19 cellular contexts compared by ENCODE assay signal in genomic region chr13:24694907-24695306, GRCh38. TPM values are rescaled to one million over a fixed set of nuclear protein-coding genes. Genes with fewer than 3 reads are reported as not detected.
DNase-seq lines count a peak whose midpoint lies in the region; TF ChIP-seq lines count a peak whose summit lies in the region.
"Had no signal": no experiment of that assay in that cellular context is flagged by ENCODE, and none has a peak within 500 bp of the region (broad histone marks: within the 10 kb centered on the region; RNA-seq: fewer than 3 reads in every experiment).

No MANE protein-coding gene starts in this region.

- dilution Hi-C loops in mammary epithelial cell (cut with HindIII; ENCODE audit: low sequenced_read_pairs): no loop called here

- H2AFZ ChIP-seq in mammary epithelial cell (ENCODE audit: low read depth, low read length): peak overlapping the region; percentile 16
- H2AFZ ChIP-seq in OCI-LY7 (ENCODE audit: low read length): peak overlapping the region; percentile 58; the same call in 1 of the 2 replicates

- H3K4me1 ChIP-seq in mammary epithelial cell (ENCODE audit: insufficient read depth, low read length): no peaks in the 10 kb centered on the region
- no peaks in the 10 kb centered on the region for H3K4me1 ChIP-seq in breast epithelium
- no peaks in the 10 kb centered on the region for H3K4me1 ChIP-seq in OCI-LY7 (ENCODE audit: insufficient read depth, low read length, poor library complexity, severe bottlenecking)

- CTCF ChIA-PET in mammary epithelial cell (lab: Charles Lee; ENCODE audit: low non-redundant PET) (no interaction called here), OCI-LY7 (lab: Charles Lee; ENCODE audit: unreplicated experiment) (no interaction called here)

- H3K9ac ChIP-seq in mammary epithelial cell (ENCODE audit: insufficient read depth, low read length): no peak overlapping the region

- H3K79me2 ChIP-seq in mammary epithelial cell (ENCODE audit: insufficient read depth, low read length) (no peaks in the 10 kb centered on the region), OCI-LY7 (ENCODE audit: insufficient read depth, low read depth, low read length) (no peaks in the 10 kb centered on the region)

- TF ChIP-seq CTCF in mammary epithelial cell (conservative IDR thresholded peaks at IDR 0.05 in 1 of 2, IDR thresholded peaks at IDR 0.05 in 1 of 2; ENCODE audit: extremely low read depth in 1 of 2, insufficient read depth in 1 of 2, low read depth in 1 of 2, low read length in 2 of 2) (no peak), breast epithelium (IDR thresholded peaks at IDR 0.05) (no peak), OCI-LY7 (conservative IDR thresholded peaks at IDR 0.05; ENCODE audit: low read length) (no peak), epithelial cell of esophagus (IDR thresholded peaks at IDR 0.05; ENCODE audit: insufficient read depth, low read depth, low read length, missing control alignments) (no peak)

- H3K27ac ChIP-seq in mammary epithelial cell (ENCODE audit: insufficient read depth, low read depth, low read length) (no peak overlapping the region), breast epithelium (no peak overlapping the region), OCI-LY7 (ENCODE audit: low read depth, low read length, poor library complexity, severe bottlenecking) (no peak overlapping the region)

- H3K36me3 ChIP-seq in mammary epithelial cell (ENCODE audit: insufficient read depth, low read length) (no peaks in the 10 kb centered on the region), breast epithelium (no peaks in the 10 kb centered on the region), OCI-LY7 (ENCODE audit: insufficient read depth, low read length) (no peaks in the 10 kb centered on the region)

- no peaks in the 10 kb centered on the region for H3K9me2 ChIP-seq in OCI-LY7 (ENCODE audit: insufficient read depth, low read length)

- H3K4me2 ChIP-seq in mammary epithelial cell (ENCODE audit: insufficient read depth, low read depth, low read length) (no peak overlapping the region), OCI-LY7 (ENCODE audit: low read length) (no peak overlapping the region)

- H3K9me3 ChIP-seq in mammary epithelial cell (replicated peaks; ENCODE audit: insufficient read depth, low read length) (no peaks in the 10 kb centered on the region), breast epithelium (no peaks in the 10 kb centered on the region), OCI-LY7 (ENCODE audit: low read length) (no peaks in the 10 kb centered on the region)

- no peak for DNase-seq in mammary epithelial cell
- no peak for DNase-seq in breast epithelium (ENCODE audit: low spot score in 2 of 2)
- no peak for DNase-seq in OCI-LY7 (ENCODE audit: low spot score)
- DNase-seq in epithelial cell of esophagus (ENCODE audit: low read depth): peak; percentile 59
- no peak for DNase-seq in NCI-H1048 (lab: John Stamatoyannopoulos, UW)
- no peak for DNase-seq in posterior vena cava (ENCODE audit: low spot score)
- no peak for DNase-seq in hepatic stellate cell (ENCODE audit: low spot score)
- DNase-seq: DMS153, GDM1, GOT3, NCI-H1092 treated with DMSO at 0.1 percent for 48 hours, NCI-H187, NCI-H2081 treated with DMSO at 0.1 percent for 48 hours, NCI-H345, NCI-H748 treated with DMSO at 0.1 percent for 48 hours, SHP77 treated with DMSO at 0.1 percent for 48 hours had no signal

- 70% methylated on average over 8 of the region's 12 CpGs for WGBS in mammary epithelial cell (ENCODE audit: low coverage, missing lambda C conversion rate)

- intact Hi-C loops in mammary epithelial cell (cut with micrococcal nuclease): loop anchor here (1.0 to 2.0 kb wide), 2 partner anchors 34 to 273 kb away; no protein-coding TSS in a partner anchor
- intact Hi-C loops in breast epithelium (cut with DNase I; ENCODE audit: low total_unique reads): no loop called here
- intact Hi-C loops in OCI-LY7 (cut with micrococcal nuclease; ENCODE audit: unreplicated experiment): loop anchor here (1.0 kb wide), 1 partner anchor 33 kb away; no protein-coding TSS in a partner anchor
- intact Hi-C loops in posterior vena cava (cut with DNase I): loop anchor here in 1 of 2 donors (5.0 kb wide), 1 partner anchor 1912 kb away; no protein-coding TSS in a partner anchor

- H3K27me3 ChIP-seq in mammary epithelial cell (ENCODE audit: insufficient read depth, low read length): no peaks in the 10 kb centered on the region
- peaks cover 0 to 3% of the 10 kb centered on the region in 2 donors for H3K27me3 ChIP-seq in breast epithelium

- H3K4me3 ChIP-seq in mammary epithelial cell (replicated peaks in 1 of 3; ENCODE audit: insufficient read depth in 1 of 3, low read depth in 2 of 3, low read length in 3 of 3) (no peak overlapping the region), breast epithelium (no peak overlapping the region), OCI-LY7 (ENCODE audit: low read depth, low read length, poor library complexity, severe bottlenecking) (no peak overlapping the region), epithelial cell of esophagus (ENCODE audit: low read length) (no peak overlapping the region)
- H3K4me3 ChIP-seq: GM12878 had no signal

- in situ Hi-C loops in mammary epithelial cell (cut with MboI; ENCODE audit: low sequenced_read_pairs in 2 of 2): no loop called here

- TF ChIP-seq POLR2A in breast epithelium (IDR thresholded peaks at IDR 0.05): no peak

- BruUV-seq in mammary epithelial cell (replicated peaks; lab: Mats Ljungman, UMichigan): no TSS peak
- no TSS peak for BruUV-seq in OCI-LY7 (replicated peaks; lab: Mats Ljungman, UMichigan)

- POLR2A ChIA-PET in OCI-LY7 (lab: Charles Lee): interaction anchor here (0.9 kb wide), 1 partner anchor 236 kb away, joined by 3 read pairs; no protein-coding TSS in a partner anchor

- no peaks in the 10 kb centered on the region for H4K20me1 ChIP-seq in mammary epithelial cell (ENCODE audit: insufficient read depth, low read length)
- H4K20me1 ChIP-seq in OCI-LY7 (ENCODE audit: insufficient read depth, low read length): no peaks in the 10 kb centered on the region

RNA-seq across cellular contexts. Expression of gene ATP12A, which starts 14.7 kb away (rescaled TPM):
- total RNA-seq in mammary epithelial cell (under 1 TPM; 0.17 to 0.68 TPM), breast epithelium (not detected), OCI-LY7 (2022) (not detected in 2 replicates), posterior vena cava (not detected)
- polyA plus RNA-seq in mammary epithelial cell: 5.2 TPM
- 4.5 TPM for polyA minus RNA-seq in mammary epithelial cell
- total RNA-seq in OCI-LY7 (2014; rRNA removed; shearing (Covaris generic)): not detected in 2 replicates
- polyA plus RNA-seq: BJ, IgD-negative memory B cell had no signal
